In genomic region chr12:121224591-121224990, GRCh38 we compare ENCODE assay signal across 12 cellular contexts. TPM values are rescaled to one million over a fixed set of nuclear protein-coding genes. Genes with fewer than 3 reads are reported as not detected.
DNase-seq lines count a peak whose midpoint lies in the region; ATAC-seq and TF ChIP-seq lines count a peak whose summit lies in the region.
"Had no signal": no experiment of that assay in that cellular context is flagged by ENCODE, and none has a peak within 500 bp of the region (broad histone marks: within the 10 kb centered on the region; RNA-seq: fewer than 3 reads in every experiment).

No MANE protein-coding gene starts in this region.

- H3K36me3 ChIP-seq in WERI-Rb-1: no peaks in the 10 kb centered on the region; the same call in 1 of the 2 replicates

- no peaks in the 10 kb centered on the region for H3K27me3 Mint-ChIP-seq in activated T-helper 1 cell treated with anti-CD3 and anti-CD28 coated beads, Interleukin-12 subunit alpha, Interleukin-12 subunit beta, Interleukin-2, Interleukin-4 antibody, amounts not matched to agents 30 ng/mL and 10 ng/mL and 1 ng/mL, durations not matched to agents 14 hours and 24 hours and 36 hours (ENCODE audit: insufficient read depth)
- no peaks in the 10 kb centered on the region for H3K27me3 Mint-ChIP-seq in natural killer cell (ENCODE audit: low read depth in 2 of 2)

- no peak overlapping the region for H3K4me3 ChIP-seq in WERI-Rb-1 (ENCODE audit: low read depth, low read length)
- H3K4me3 ChIP-seq: left ventricle myocardium inferior had no signal

- H3K4me1 Mint-ChIP-seq in activated T-helper 1 cell treated with anti-CD3 and anti-CD28 coated beads, Interleukin-12 subunit alpha, Interleukin-12 subunit beta, Interleukin-2, Interleukin-4 antibody, amounts not matched to agents 30 ng/mL and 10 ng/mL and 1 ng/mL, durations not matched to agents 14 hours and 24 hours and 36 hours (ENCODE audit: low read depth): peaks cover 42% of the 10 kb centered on the region
- peaks cover 18 to 28% of the 10 kb centered on the region in 2 donors for H3K4me1 Mint-ChIP-seq in natural killer cell

- H3K27ac Mint-ChIP-seq in activated T-helper 1 cell treated with anti-CD3 and anti-CD28 coated beads, Interleukin-12 subunit alpha, Interleukin-12 subunit beta, Interleukin-2, Interleukin-4 antibody, amounts not matched to agents 30 ng/mL and 10 ng/mL and 1 ng/mL, durations not matched to agents 14 hours and 24 hours and 36 hours: peak overlapping the region; percentile 83
- H3K27ac Mint-ChIP-seq in natural killer cell: peak overlapping the region; percentile 54 to 65

- H3K9me3 ChIP-seq in WERI-Rb-1 (ENCODE audit: severe bottlenecking): no peaks in the 10 kb centered on the region
- H3K9me3 ChIP-seq: left ventricle myocardium inferior had no signal

- DNase-seq in AG20443 (ENCODE audit: low spot score) (peak; percentile 7), T-helper 1 cell (peak in 3 of 5 donors; percentile 29 to 85 (median 30)), natural killer cell (no peak), DMS79 treated with DMSO at 0.1 percent for 48 hours (lab: John Stamatoyannopoulos, UW) (no peak), WERI-Rb-1 (no peak), hypothalamus (lab: John Stamatoyannopoulos, UW) (no peak), SK-N-DZ (ENCODE audit: low spot score) (no peak)
- peak; percentile 62 for DNase-seq in activated T-helper 1 cell treated with anti-CD3 and anti-CD28 coated beads, Interleukin-12 subunit alpha, Interleukin-12 subunit beta, Interleukin-2, Interleukin-4 antibody, amounts not matched to agents 30 ng/mL and 10 ng/mL and 1 ng/mL, durations not matched to agents 14 hours and 24 hours and 36 hours (ENCODE audit: low spot score)
- DNase-seq: head of caudate nucleus, left ventricle myocardium inferior, NCI-H2227 treated with DMSO at 0.1 percent for 48 hours, OCI-M1 had no signal

- no peaks in the 10 kb centered on the region for H3K27me3 ChIP-seq in WERI-Rb-1 (ENCODE audit: insufficient read depth, low read depth, severe bottlenecking)

- intact Hi-C loops in activated T-helper 1 cell treated with anti-CD3 and anti-CD28 coated beads, Interleukin-12 subunit alpha, Interleukin-12 subunit beta, Interleukin-2, Interleukin-4 antibody, amounts not matched to agents 30 ng/mL and 10 ng/mL and 1 ng/mL, durations not matched to agents 14 hours and 24 hours and 36 hours (cut with micrococcal nuclease): loop anchor here (2.0 kb wide), 1 partner anchor 16 kb away; no protein-coding TSS in a partner anchor
- intact Hi-C loops in natural killer cell (cut with micrococcal nuclease): loop anchor here (5.0 kb wide), 1 partner anchor 92 kb away; the partner anchor contains the start of gene P2RX7

- ATAC-seq in natural killer cell: peak in 1 of 3 donors; percentile 44

- no peak for TF ChIP-seq CTCF in natural killer cell (IDR thresholded peaks at IDR 0.05)
- no peak for TF ChIP-seq CTCF in WERI-Rb-1 (IDR thresholded peaks at IDR 0.05; ENCODE audit: low read depth, low read length)

- no peak overlapping the region for H3K27ac ChIP-seq in WERI-Rb-1
- H3K27ac ChIP-seq: left ventricle myocardium inferior had no signal

- H3K9me3 Mint-ChIP-seq in activated T-helper 1 cell treated with anti-CD3 and anti-CD28 coated beads, Interleukin-12 subunit alpha, Interleukin-12 subunit beta, Interleukin-2, Interleukin-4 antibody, amounts not matched to agents 30 ng/mL and 10 ng/mL and 1 ng/mL, durations not matched to agents 14 hours and 24 hours and 36 hours: no peaks in the 10 kb centered on the region
- no peaks in the 10 kb centered on the region for H3K9me3 Mint-ChIP-seq in natural killer cell

- H3K36me3 Mint-ChIP-seq in activated T-helper 1 cell treated with anti-CD3 and anti-CD28 coated beads, Interleukin-12 subunit alpha, Interleukin-12 subunit beta, Interleukin-2, Interleukin-4 antibody, amounts not matched to agents 30 ng/mL and 10 ng/mL and 1 ng/mL, durations not matched to agents 14 hours and 24 hours and 36 hours (ENCODE audit: low read depth): peaks cover 37% of the 10 kb centered on the region
- no peaks in the 10 kb centered on the region for H3K36me3 Mint-ChIP-seq in natural killer cell

- peak overlapping the region; percentile 35 for H3K4me3 Mint-ChIP-seq in activated T-helper 1 cell treated with anti-CD3 and anti-CD28 coated beads, Interleukin-12 subunit alpha, Interleukin-12 subunit beta, Interleukin-2, Interleukin-4 antibody, amounts not matched to agents 30 ng/mL and 10 ng/mL and 1 ng/mL, durations not matched to agents 14 hours and 24 hours and 36 hours
- peak overlapping the region; percentile 78 for H3K4me3 Mint-ChIP-seq in natural killer cell

RNA-seq across cellular contexts. Expression of gene P2RX4, which starts 14.7 kb away (rescaled TPM):
- total RNA-seq in activated T-helper 1 cell treated with anti-CD3 and anti-CD28 coated beads, Interleukin-12 subunit alpha, Interleukin-12 subunit beta, Interleukin-2, Interleukin-4 antibody, amounts not matched to agents 30 ng/mL and 10 ng/mL and 1 ng/mL, durations not matched to agents 14 hours and 24 hours and 36 hours: 22.8 and 25.3 TPM in 2 replicates
- total RNA-seq in natural killer cell: 10 to 100 TPM; 34.8 to 39.3 (median 38.2) TPM
- polyA plus RNA-seq in SK-N-DZ (2014; cell fraction: cytosol; rRNA removed): 1.1 and 6.1 TPM in 2 replicates
- 2.0 and 7.7 TPM in 2 replicates for polyA plus RNA-seq in SK-N-DZ (2014; cell fraction: nucleus; rRNA removed)

Comparison
In these comparisons a context has a peak if more than half of its experiments do, and no peak if none do; other contexts are left out.
1. DNase-seq: peak in AG20443 (single experiment), T-helper 1 cell (3 of 5) and activated T-helper 1 cell treated with anti-CD3 and anti-CD28 coated beads, Interleukin-12 subunit alpha, Interleukin-12 subunit beta, Interleukin-2, Interleukin-4 antibody, amounts not matched to agents 30 ng/mL and 10 ng/mL and 1 ng/mL, durations not matched to agents 14 hours and 24 hours and 36 hours (single experiment); none in natural killer cell (single experiment), DMS79 treated with DMSO at 0.1 percent for 48 hours (single experiment), WERI-Rb-1 (single experiment), hypothalamus (0 of 51) and SK-N-DZ (single experiment).